In genomic region chr9:26955921-26956886, GRCh38 we compare ENCODE assay signal across 8 cellular contexts. TPM values are rescaled to one million over a fixed set of nuclear protein-coding genes. Genes with fewer than 3 reads are reported as not detected.
DNase-seq lines count a peak whose midpoint lies in the region; ATAC-seq and TF ChIP-seq lines count a peak whose summit lies in the region.

Gene IFT74 (plus strand): TSS chr9:26956412. CDS start chr9:26961968, 5,556 bp downstream.

- TSS peak; percentile 63 for BruUV-seq in A673 (replicated peaks; lab: Mats Ljungman, UMichigan)

- peaks cover 0 to 3% (median 2%) of the 10 kb centered on the region in 3 donors for H3K27me3 Mint-ChIP-seq in immature natural killer cell (ENCODE audit: low read depth in 3 of 3)

- no peaks in the 10 kb centered on the region for H3K9me3 Mint-ChIP-seq in immature natural killer cell

- CTCF ChIA-PET in A673 (lab: Charles Lee): no interaction called here

- no peaks in the 10 kb centered on the region for H3K27me3 ChIP-seq in A673 (replicated peaks; ENCODE audit: insufficient read depth, low read depth, low read length, poor library complexity)
- no peaks in the 10 kb centered on the region for H3K27me3 ChIP-seq in smooth muscle cell (ENCODE audit: low read depth)

- H3K9ac ChIP-seq in smooth muscle cell (ENCODE audit: low read depth): peak within 1 kb of the TSS; percentile 87

- POLR2A ChIA-PET in A673 (lab: Charles Lee; ENCODE audit: low non-redundant PET): interaction anchor here (0.5 kb wide), 1 partner anchor 15 kb away, joined by 3 read pairs; no protein-coding TSS in a partner anchor

- whole genome bisulfite sequencing in smooth muscle cell (ENCODE audit: low lambda C conversion rate): under 1% methylated on average over 53 of the region's 53 CpGs

- peak; percentile 93 for ATAC-seq in GM18870 (IDR thresholded peaks at IDR 0.05; ENCODE audit: unreplicated experiment)
- ATAC-seq in HG03108 (IDR thresholded peaks at IDR 0.05; ENCODE audit: unreplicated experiment): peak; percentile 99

- H3K4me2 ChIP-seq in smooth muscle cell: peak within 1 kb of the TSS; percentile 85

- H3K27ac Mint-ChIP-seq in immature natural killer cell: peak within 1 kb of the TSS; percentile 85 to 96 (median 92)

- H4K20me1 ChIP-seq in smooth muscle cell (ENCODE audit: low read depth): no peaks in the 10 kb centered on the region

- peaks cover 4% of the 10 kb centered on the region for H3F3A ChIP-seq in smooth muscle cell (ENCODE audit: low read depth)

- DNase-seq in A673 (ENCODE audit: low spot score): peak; percentile 95
- peak; percentile 91 for DNase-seq in NCI-H2196 treated with DMSO at 0.1 percent for 48 hours (lab: John Stamatoyannopoulos, UW; ENCODE audit: unreplicated experiment)
- DNase-seq in activated CD4-positive, CD25-positive, alpha-beta regulatory T cell (lab: John Stamatoyannopoulos, UW): peak; percentile 78 to 91 (median 86)
- DNase-seq in central memory CD4-positive, alpha-beta T cell: peak; percentile 95
- DNase-seq in immature natural killer cell: peak; percentile 93 to 94 (median 93)
- peak; percentile 77 for DNase-seq in smooth muscle cell (lab: John Stamatoyannopoulos, UW; ENCODE audit: unreplicated experiment)

- TF ChIP-seq CTCF in A673 (conservative IDR thresholded peaks at IDR 0.05; ENCODE audit: low read depth, low read length) (no peak), smooth muscle cell (IDR thresholded peaks at IDR 0.05; ENCODE audit: borderline replicate concordance, insufficient read depth, poor library complexity, severe bottlenecking) (no peak)

- H3K4me1 ChIP-seq in A673 (ENCODE audit: insufficient read depth, low read length, poor library complexity, severe bottlenecking): peaks cover 6% of the 10 kb centered on the region
- peaks cover 14% of the 10 kb centered on the region for H3K4me1 ChIP-seq in smooth muscle cell (ENCODE audit: low read depth)

- H3K36me3 ChIP-seq in A673 (ENCODE audit: insufficient read depth, low read length, poor library complexity, severe bottlenecking): no peaks in the 10 kb centered on the region
- no peaks in the 10 kb centered on the region for H3K36me3 ChIP-seq in smooth muscle cell (ENCODE audit: low read depth)

- intact Hi-C loops in A673 (cut with micrococcal nuclease; ENCODE audit: unreplicated experiment): no loop called here

- H3K36me3 Mint-ChIP-seq in immature natural killer cell: no peaks in the 10 kb centered on the region

- peak within 1 kb of the TSS; percentile 89 to 96 (median 92) for H3K4me3 Mint-ChIP-seq in immature natural killer cell

- no peaks in the 10 kb centered on the region for H3K9me3 ChIP-seq in A673 (ENCODE audit: low read depth, low read length, poor library complexity, severe bottlenecking)
- H3K9me3 ChIP-seq in smooth muscle cell (replicated peaks; ENCODE audit: low read depth): no peaks in the 10 kb centered on the region

- peak within 1 kb of the TSS; percentile 77 for H3K27ac ChIP-seq in A673 (ENCODE audit: low read depth, low read length, poor library complexity, severe bottlenecking)
- peak within 1 kb of the TSS; percentile 85 for H3K27ac ChIP-seq in smooth muscle cell (ENCODE audit: low read depth)

- H3K4me3 ChIP-seq in A673 (ENCODE audit: low read depth, low read length, poor library complexity, severe bottlenecking) (peak within 1 kb of the TSS; percentile 61), smooth muscle cell (peak within 1 kb of the TSS; percentile 59)

- H2AFZ ChIP-seq in smooth muscle cell (ENCODE audit: low read depth): peak within 1 kb of the TSS; percentile 84

- peaks cover 27 to 32% of the 10 kb centered on the region in 2 donors for H3K4me1 Mint-ChIP-seq in immature natural killer cell

- H3K79me2 ChIP-seq in smooth muscle cell (ENCODE audit: low read depth): peaks cover 12% of the 10 kb centered on the region

RNA-seq across cellular contexts. Expression of gene IFT74, which starts in this region (rescaled TPM):
- 9.3 and 12.4 TPM in 2 replicates for total RNA-seq in A673 (2021)
- polyA plus RNA-seq in immature natural killer cell: 1 to 10 TPM; 4.3 to 9.7 (median 4.6) TPM
- 12.5 and 25.5 TPM in 2 replicates for total RNA-seq in smooth muscle cell
- 10.9 and 11.8 TPM in 2 replicates for polyA plus RNA-seq in smooth muscle cell

Comparison
In these comparisons a context has a peak if more than half of its experiments do, and no peak if none do; other contexts are left out.
1. Peak in every context shown above with its lines: DNase-seq, ATAC-seq, H3K4me3 ChIP-seq and H3K27ac ChIP-seq.